27 cellular contexts compared by ENCODE assay signal in genomic region chr6:107614828-107615227, GRCh38.
"Had no signal": no experiment of that assay in that cellular context is flagged by ENCODE, and none has a peak within 500 bp of the region (broad histone marks: within the 10 kb centered on the region; RNA-seq: fewer than 3 reads in every experiment).

No MANE protein-coding gene starts in this region.

- H3K4me3 Mint-ChIP-seq: activated naive CD4-positive, alpha-beta T cell treated with anti-CD3 and anti-CD28 coated beads for 36 hours; activated naive CD8-positive, alpha-beta T cell treated with anti-CD3 and anti-CD28 coated beads for 36 hours; stimulated activated memory B cell treated with anti-CD40 and anti-IgM and Interleukin-4, amounts not matched to agents 10 μg/mL and 1 μg/mL and 100 μg/mL, for 72 hours; stimulated activated naive CD8-positive, alpha-beta T cell treated with anti-CD3 and anti-CD28 coated beads, Interleukin-15, amount 100 ng/mL, for 72 hours; type B pancreatic cell had no signal

- H3K27ac ChIP-seq: adrenal gland, body of pancreas, cardiac muscle cell, colonic mucosa, dorsolateral prefrontal cortex, neutrophil, right lobe of liver, skin epidermis, uterus had no signal

- H3K9me3 Mint-ChIP-seq: activated naive CD4-positive, alpha-beta T cell treated with anti-CD3 and anti-CD28 coated beads for 36 hours; activated naive CD8-positive, alpha-beta T cell treated with anti-CD3 and anti-CD28 coated beads for 36 hours; naive thymus-derived CD8-positive, alpha-beta T cell; stimulated activated memory B cell treated with anti-CD40 and anti-IgM and Interleukin-4, amounts not matched to agents 10 μg/mL and 1 μg/mL and 100 μg/mL, for 72 hours; stimulated activated naive CD8-positive, alpha-beta T cell treated with anti-CD3 and anti-CD28 coated beads, Interleukin-15, amount 100 ng/mL, for 72 hours; type B pancreatic cell had no signal

- H3K4me1 ChIP-seq: body of pancreas, colonic mucosa, right lobe of liver had no signal

- H3K36me3 Mint-ChIP-seq: activated naive CD8-positive, alpha-beta T cell treated with anti-CD3 and anti-CD28 coated beads for 36 hours; naive thymus-derived CD8-positive, alpha-beta T cell; stimulated activated memory B cell treated with anti-CD40 and anti-IgM and Interleukin-4, amounts not matched to agents 10 μg/mL and 1 μg/mL and 100 μg/mL, for 72 hours; type B pancreatic cell had no signal

- H3K27me3 ChIP-seq: adrenal gland, body of pancreas, cardiac muscle cell, colonic mucosa, dorsolateral prefrontal cortex, right lobe of liver, uterus had no signal

- H3K9me3 ChIP-seq: adrenal gland, body of pancreas, colonic mucosa, neutrophil, right lobe of liver, uterus had no signal

- H3K4me3 ChIP-seq: adrenal gland, body of pancreas, cardiac muscle cell, colonic mucosa, dorsolateral prefrontal cortex, right lobe of liver, skin epidermis, uterus had no signal

- DNase-seq: activated CD4-positive, alpha-beta T cell treated with anti-CD3 and anti-CD28 coated beads for 48 hours; activated CD4-positive, alpha-beta T cell treated with anti-CD3 and anti-CD28 coated beads, Interleukin-2, amount 50 U/mL, for 48 hours; activated CD8-positive, alpha-beta memory T cell treated with anti-CD3 and anti-CD28 coated beads for 24 hours; activated effector memory CD4-positive, alpha-beta T cell treated with anti-CD3 and anti-CD28 coated beads, Interleukin-2, amount 50 U/mL, for 16 hours; activated naive CD4-positive, alpha-beta T cell treated with anti-CD3 and anti-CD28 coated beads for 36 hours; activated naive CD8-positive, alpha-beta T cell treated with anti-CD3 and anti-CD28 coated beads for 36 hours; aorta; body of pancreas; cerebellar nuclear complex; colonic mucosa; dorsolateral prefrontal cortex; effector memory CD4-positive, alpha-beta T cell; islet precursor cell; midbrain; naive thymus-derived CD8-positive, alpha-beta T cell; right lobe of liver; stimulated activated CD4-positive, alpha-beta T cell treated with anti-CD3 and anti-CD28 coated beads, Interleukin-4, amount 100 ng/mL, for 24 hours; stimulated activated naive CD8-positive, alpha-beta T cell treated with anti-CD3 and anti-CD28 coated beads, Interleukin-15, amount 100 ng/mL, for 72 hours; substantia nigra; uterus had no signal

- H3K36me3 ChIP-seq: adrenal gland, cardiac muscle cell, colonic mucosa, neutrophil, right lobe of liver, uterus had no signal

- H3K27me3 Mint-ChIP-seq: activated naive CD8-positive, alpha-beta T cell treated with anti-CD3 and anti-CD28 coated beads for 36 hours; stimulated activated memory B cell treated with anti-CD40 and anti-IgM and Interleukin-4, amounts not matched to agents 10 μg/mL and 1 μg/mL and 100 μg/mL, for 72 hours; stimulated activated naive CD8-positive, alpha-beta T cell treated with anti-CD3 and anti-CD28 coated beads, Interleukin-15, amount 100 ng/mL, for 72 hours; type B pancreatic cell had no signal

- H3K27ac Mint-ChIP-seq: activated naive CD4-positive, alpha-beta T cell treated with anti-CD3 and anti-CD28 coated beads for 36 hours; activated naive CD8-positive, alpha-beta T cell treated with anti-CD3 and anti-CD28 coated beads for 36 hours; type B pancreatic cell had no signal

- ATAC-seq: activated CD4-positive, CD25-positive, alpha-beta regulatory T cell treated with anti-CD3 and anti-CD28 coated beads, Interleukin-2, amount 50 U/mL, for 24 hours; body of pancreas; naive thymus-derived CD8-positive, alpha-beta T cell; right lobe of liver; stimulated activated memory B cell treated with anti-CD40 and anti-IgM and Interleukin-4, amounts not matched to agents 10 μg/mL and 1 μg/mL and 100 μg/mL, for 72 hours; stimulated activated naive CD8-positive, alpha-beta T cell treated with anti-CD3 and anti-CD28 coated beads, Interleukin-15, amount 100 ng/mL, for 72 hours had no signal
